In the genomic region with DNA sequence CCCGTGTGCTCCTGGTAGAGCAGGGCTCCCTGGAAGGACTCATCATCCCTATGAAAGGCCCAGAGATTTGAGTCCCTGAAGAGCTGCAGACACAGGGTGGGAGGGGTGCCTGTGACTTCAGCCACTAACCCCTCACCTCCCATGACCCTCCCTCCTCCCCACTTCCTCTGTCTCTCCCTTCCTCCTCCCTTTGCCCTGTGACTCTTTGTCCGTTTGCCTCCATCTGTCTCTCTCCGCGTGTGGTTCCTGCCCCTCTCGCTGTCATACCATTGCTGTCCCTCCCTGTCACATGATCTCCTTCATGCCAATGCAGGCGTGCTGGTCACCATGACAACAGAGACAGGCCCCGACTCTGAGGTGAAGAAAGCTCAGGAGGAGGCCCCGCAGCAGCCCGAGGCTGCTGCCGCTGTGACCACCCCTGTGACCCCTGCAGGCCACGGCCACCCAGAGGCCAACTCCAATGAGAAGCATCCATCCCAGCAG, we compare ENCODE assay signal across 1 cellular context.
TF ChIP-seq lines count a peak whose summit lies in the region.

No MANE protein-coding gene starts in this region.

TF ChIP-seq in K562, 482 proteins besides CTCF, POLR2A, EP300 and RAD21 (continued from another document and continues in another):
- TF ChIP-seq, protein P1, sequence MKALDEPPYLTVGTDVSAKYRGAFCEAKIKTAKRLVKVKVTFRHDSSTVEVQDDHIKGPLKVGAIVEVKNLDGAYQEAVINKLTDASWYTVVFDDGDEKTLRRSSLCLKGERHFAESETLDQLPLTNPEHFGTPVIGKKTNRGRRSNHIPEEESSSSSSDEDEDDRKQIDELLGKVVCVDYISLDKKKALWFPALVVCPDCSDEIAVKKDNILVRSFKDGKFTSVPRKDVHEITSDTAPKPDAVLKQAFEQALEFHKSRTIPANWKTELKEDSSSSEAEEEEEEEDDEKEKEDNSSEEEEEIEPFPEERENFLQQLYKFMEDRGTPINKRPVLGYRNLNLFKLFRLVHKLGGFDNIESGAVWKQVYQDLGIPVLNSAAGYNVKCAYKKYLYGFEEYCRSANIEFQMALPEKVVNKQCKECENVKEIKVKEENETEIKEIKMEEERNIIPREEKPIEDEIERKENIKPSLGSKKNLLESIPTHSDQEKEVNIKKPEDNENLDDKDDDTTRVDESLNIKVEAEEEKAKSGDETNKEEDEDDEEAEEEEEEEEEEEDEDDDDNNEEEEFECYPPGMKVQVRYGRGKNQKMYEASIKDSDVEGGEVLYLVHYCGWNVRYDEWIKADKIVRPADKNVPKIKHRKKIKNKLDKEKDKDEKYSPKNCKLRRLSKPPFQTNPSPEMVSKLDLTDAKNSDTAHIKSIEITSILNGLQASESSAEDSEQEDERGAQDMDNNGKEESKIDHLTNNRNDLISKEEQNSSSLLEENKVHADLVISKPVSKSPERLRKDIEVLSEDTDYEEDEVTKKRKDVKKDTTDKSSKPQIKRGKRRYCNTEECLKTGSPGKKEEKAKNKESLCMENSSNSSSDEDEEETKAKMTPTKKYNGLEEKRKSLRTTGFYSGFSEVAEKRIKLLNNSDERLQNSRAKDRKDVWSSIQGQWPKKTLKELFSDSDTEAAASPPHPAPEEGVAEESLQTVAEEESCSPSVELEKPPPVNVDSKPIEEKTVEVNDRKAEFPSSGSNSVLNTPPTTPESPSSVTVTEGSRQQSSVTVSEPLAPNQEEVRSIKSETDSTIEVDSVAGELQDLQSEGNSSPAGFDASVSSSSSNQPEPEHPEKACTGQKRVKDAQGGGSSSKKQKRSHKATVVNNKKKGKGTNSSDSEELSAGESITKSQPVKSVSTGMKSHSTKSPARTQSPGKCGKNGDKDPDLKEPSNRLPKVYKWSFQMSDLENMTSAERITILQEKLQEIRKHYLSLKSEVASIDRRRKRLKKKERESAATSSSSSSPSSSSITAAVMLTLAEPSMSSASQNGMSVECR (CRISPR knock-in tag; IDR thresholded peaks at IDR 0.05): no peak
- TF ChIP-seq TRIM24 (IDR thresholded peaks at IDR 0.05) (no peak), TAF1 (IDR thresholded peaks at IDR 0.05; ENCODE audit: control insufficient read depth, extremely low read depth, insufficient read depth, low read length, severe bottlenecking) (no peak), BHLHE40 (IDR thresholded peaks at IDR 0.05; ENCODE audit: low read length) (peak; percentile 45; the same call in 1 of the 2 replicates), SLC30A9 (CRISPR knock-in tag; IDR thresholded peaks at IDR 0.05) (no peak), MTF1 (CRISPR knock-in tag; IDR thresholded peaks at IDR 0.05; ENCODE audit: borderline replicate concordance) (no peak), RFX1 (IDR thresholded peaks at IDR 0.05) (peak; percentile 92), ZNF263 (CRISPR knock-in tag; IDR thresholded peaks at IDR 0.05; ENCODE audit: borderline replicate concordance) (peak; percentile 94), MCM5 (IDR thresholded peaks at IDR 0.05; ENCODE audit: low read depth) (no peak), ZBTB8A (IDR thresholded peaks at IDR 0.05; ENCODE audit: partially characterized antibody) (no peak)
- TF ChIP-seq, protein P2, sequence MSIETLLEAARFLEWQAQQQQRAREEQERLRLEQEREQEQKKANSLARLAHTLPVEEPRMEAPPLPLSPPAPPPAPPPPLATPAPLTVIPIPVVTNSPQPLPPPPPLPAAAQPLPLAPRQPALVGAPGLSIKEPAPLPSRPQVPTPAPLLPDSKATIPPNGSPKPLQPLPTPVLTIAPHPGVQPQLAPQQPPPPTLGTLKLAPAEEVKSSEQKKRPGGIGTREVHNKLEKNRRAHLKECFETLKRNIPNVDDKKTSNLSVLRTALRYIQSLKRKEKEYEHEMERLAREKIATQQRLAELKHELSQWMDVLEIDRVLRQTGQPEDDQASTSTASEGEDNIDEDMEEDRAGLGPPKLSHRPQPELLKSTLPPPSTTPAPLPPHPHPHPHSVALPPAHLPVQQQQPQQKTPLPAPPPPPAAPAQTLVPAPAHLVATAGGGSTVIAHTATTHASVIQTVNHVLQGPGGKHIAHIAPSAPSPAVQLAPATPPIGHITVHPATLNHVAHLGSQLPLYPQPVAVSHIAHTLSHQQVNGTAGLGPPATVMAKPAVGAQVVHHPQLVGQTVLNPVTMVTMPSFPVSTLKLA (conservative IDR thresholded peaks at IDR 0.05): 0 out of 4 replicates have a peak, but pooled peaks of 1 of the 2 experiments have one; percentile 16
- TF ChIP-seq, protein P3, sequence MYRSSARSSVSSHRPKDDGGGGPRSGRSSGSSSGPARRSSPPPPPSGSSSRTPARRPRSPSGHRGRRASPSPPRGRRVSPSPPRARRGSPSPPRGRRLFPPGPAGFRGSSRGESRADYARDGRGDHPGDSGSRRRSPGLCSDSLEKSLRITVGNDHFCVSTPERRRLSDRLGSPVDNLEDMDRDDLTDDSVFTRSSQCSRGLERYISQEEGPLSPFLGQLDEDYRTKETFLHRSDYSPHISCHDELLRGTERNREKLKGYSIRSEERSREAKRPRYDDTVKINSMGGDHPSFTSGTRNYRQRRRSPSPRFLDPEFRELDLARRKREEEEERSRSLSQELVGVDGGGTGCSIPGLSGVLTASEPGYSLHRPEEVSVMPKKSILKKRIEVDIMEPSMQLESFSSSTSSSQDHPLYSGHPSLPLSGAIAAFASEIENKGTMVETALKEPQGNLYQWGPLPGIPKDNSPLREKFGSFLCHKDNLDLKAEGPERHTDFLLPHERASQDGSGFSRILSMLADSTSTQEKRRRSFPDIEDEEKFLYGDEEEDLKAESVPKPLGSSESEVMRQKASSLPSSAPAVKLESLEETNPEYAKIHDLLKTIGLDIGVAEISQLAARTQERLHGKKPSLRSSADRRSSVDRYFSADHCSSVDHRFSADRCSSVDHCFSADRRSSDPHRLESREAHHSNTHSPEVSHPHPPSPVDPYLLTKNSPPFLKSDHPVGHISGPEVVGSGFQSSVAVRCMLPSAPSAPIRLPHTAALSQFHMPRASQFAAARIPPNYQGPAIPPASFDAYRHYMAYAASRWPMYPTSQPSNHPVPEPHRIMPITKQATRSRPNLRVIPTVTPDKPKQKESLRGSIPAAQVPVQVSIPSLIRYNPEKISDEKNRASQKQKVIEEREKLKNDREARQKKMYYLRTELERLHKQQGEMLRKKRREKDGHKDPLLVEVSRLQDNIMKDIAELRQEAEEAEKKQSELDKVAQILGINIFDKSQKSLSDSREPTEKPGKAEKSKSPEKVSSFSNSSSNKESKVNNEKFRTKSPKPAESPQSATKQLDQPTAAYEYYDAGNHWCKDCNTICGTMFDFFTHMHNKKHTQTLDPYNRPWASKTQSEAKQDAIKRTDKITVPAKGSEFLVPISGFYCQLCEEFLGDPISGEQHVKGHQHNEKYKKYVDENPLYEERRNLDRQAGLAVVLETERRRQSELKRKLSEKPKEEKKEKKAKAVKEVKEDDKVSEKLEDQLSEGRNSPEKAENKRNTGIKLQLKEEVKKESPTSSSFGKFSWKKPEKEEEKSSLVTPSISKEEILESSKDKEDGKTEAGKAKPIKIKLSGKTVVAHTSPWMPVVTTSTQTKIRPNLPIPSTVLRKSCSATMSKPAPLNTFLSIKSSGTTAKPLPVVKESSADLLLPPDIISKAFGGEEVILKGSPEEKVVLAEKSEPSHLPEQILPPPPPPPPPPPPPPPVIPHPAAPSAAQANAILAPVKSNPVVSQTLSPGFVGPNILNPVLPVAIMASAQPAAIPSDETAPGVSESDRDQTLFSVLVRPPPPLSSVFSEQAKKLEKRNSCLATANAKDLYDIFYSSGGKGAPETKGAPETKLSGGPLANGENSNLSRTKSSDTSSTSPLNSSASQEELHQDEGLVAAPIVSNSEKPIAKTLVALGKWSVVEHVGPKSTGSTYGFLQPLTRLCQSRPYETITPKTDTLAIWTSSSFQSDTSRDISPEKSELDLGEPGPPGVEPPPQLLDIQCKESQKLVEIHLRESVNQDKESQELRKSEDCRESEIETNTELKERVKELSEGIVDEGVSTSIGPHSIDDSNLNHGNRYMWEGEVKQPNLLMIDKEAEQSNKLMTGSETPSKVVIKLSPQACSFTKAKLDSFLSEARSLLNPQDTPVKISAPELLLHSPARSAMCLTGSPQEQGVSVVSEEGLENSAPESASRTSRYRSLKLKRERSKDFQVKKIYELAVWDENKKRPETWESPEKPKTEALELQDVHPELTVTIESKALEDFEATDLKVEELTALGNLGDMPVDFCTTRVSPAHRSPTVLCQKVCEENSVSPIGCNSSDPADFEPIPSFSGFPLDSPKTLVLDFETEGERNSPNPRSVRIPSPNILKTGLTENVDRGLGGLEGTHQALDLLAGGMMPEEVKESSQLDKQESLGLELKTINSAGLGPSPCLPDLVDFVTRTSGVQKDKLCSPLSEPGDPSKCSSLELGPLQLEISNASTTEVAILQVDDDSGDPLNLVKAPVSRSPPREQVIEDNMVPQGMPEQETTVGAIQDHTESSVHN (IDR thresholded peaks at IDR 0.05; ENCODE audit: borderline replicate concordance in 1 of 2, low read depth in 1 of 2): no peak
- TF ChIP-seq, protein P4, sequence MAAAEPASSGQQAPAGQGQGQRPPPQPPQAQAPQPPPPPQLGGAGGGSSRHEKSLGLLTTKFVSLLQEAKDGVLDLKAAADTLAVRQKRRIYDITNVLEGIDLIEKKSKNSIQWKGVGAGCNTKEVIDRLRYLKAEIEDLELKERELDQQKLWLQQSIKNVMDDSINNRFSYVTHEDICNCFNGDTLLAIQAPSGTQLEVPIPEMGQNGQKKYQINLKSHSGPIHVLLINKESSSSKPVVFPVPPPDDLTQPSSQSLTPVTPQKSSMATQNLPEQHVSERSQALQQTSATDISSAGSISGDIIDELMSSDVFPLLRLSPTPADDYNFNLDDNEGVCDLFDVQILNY (CRISPR knock-in tag; IDR thresholded peaks at IDR 0.05): no peak
- TF ChIP-seq, protein P5, sequence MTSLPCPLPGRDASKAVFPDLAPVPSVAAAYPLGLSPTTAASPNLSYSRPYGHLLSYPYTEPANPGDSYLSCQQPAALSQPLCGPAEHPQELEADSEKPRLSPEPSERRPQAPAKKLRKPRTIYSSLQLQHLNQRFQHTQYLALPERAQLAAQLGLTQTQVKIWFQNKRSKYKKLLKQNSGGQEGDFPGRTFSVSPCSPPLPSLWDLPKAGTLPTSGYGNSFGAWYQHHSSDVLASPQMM (CRISPR knock-in tag; IDR thresholded peaks at IDR 0.05): no peak
- TF ChIP-seq, protein P6, sequence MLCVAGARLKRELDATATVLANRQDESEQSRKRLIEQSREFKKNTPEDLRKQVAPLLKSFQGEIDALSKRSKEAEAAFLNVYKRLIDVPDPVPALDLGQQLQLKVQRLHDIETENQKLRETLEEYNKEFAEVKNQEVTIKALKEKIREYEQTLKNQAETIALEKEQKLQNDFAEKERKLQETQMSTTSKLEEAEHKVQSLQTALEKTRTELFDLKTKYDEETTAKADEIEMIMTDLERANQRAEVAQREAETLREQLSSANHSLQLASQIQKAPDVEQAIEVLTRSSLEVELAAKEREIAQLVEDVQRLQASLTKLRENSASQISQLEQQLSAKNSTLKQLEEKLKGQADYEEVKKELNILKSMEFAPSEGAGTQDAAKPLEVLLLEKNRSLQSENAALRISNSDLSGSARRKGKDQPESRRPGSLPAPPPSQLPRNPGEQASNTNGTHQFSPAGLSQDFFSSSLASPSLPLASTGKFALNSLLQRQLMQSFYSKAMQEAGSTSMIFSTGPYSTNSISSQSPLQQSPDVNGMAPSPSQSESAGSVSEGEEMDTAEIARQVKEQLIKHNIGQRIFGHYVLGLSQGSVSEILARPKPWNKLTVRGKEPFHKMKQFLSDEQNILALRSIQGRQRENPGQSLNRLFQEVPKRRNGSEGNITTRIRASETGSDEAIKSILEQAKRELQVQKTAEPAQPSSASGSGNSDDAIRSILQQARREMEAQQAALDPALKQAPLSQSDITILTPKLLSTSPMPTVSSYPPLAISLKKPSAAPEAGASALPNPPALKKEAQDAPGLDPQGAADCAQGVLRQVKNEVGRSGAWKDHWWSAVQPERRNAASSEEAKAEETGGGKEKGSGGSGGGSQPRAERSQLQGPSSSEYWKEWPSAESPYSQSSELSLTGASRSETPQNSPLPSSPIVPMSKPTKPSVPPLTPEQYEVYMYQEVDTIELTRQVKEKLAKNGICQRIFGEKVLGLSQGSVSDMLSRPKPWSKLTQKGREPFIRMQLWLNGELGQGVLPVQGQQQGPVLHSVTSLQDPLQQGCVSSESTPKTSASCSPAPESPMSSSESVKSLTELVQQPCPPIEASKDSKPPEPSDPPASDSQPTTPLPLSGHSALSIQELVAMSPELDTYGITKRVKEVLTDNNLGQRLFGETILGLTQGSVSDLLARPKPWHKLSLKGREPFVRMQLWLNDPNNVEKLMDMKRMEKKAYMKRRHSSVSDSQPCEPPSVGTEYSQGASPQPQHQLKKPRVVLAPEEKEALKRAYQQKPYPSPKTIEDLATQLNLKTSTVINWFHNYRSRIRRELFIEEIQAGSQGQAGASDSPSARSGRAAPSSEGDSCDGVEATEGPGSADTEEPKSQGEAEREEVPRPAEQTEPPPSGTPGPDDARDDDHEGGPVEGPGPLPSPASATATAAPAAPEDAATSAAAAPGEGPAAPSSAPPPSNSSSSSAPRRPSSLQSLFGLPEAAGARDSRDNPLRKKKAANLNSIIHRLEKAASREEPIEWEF (CRISPR knock-in tag; IDR thresholded peaks at IDR 0.05): no peak
